ENCODE assay signal across 10 cellular contexts in genomic region chr13:52160053-52160452, GRCh38. TPM values are rescaled to one million over a fixed set of nuclear protein-coding genes. Genes with fewer than 3 reads are reported as not detected.
A peak's percentile ranks its signal among the peaks of the same experiment; 100 is the strongest.
DNase-seq lines count a peak whose midpoint lies in the region; ATAC-seq and TF ChIP-seq lines count a peak whose summit lies in the region.
"Had no signal": no experiment of that assay in that cellular context is flagged by ENCODE, and none has a peak within 500 bp of the region (broad histone marks: within the 10 kb centered on the region; RNA-seq: fewer than 3 reads in every experiment).

No MANE protein-coding gene starts in this region.

- no peaks in the 10 kb centered on the region for H3K27me3 ChIP-seq in hepatocyte
- H3K27me3 ChIP-seq: thyroid gland had no signal

- H3K27ac ChIP-seq in hepatocyte = peak overlapping the region; percentile 90

- H3K4me3 Mint-ChIP-seq in T-helper 1 cell treated with Interleukin-12 subunit alpha and Interleukin-12 subunit beta and Interleukin-4 antibody, amounts not matched to agents 30 μg/mL and 1 μg/mL, for 36 hours = peak overlapping the region; percentile 82
- peak overlapping the region; percentile 90 for H3K4me3 Mint-ChIP-seq in activated B cell treated with CpG ODN at 0.5 μM for 24 hours
- H3K4me3 Mint-ChIP-seq in stimulated activated effector memory CD8-positive, alpha-beta T cell treated with anti-CD3 and anti-CD28 coated beads, Interleukin-12 subunit alpha, Interleukin-12 subunit beta, amount 100 ng/mL, for 72 hours = peak overlapping the region; percentile 73

- 89% methylated on average over 6 of the region's 6 CpGs for WGBS in hepatocyte (ENCODE audit: low lambda C conversion rate, missing lambda C conversion rate)

- H4K20me1 ChIP-seq in hepatocyte (ENCODE audit: insufficient read depth, poor library complexity, severe bottlenecking) = no peaks in the 10 kb centered on the region

- peaks cover 16% of the 10 kb centered on the region for H3K4me1 ChIP-seq in hepatocyte (ENCODE audit: insufficient read depth)

- intact Hi-C loops in activated B cell treated with CpG ODN at 0.5 μM for 24 hours (cut with micrococcal nuclease) = no loop called here
- intact Hi-C loops in posterior vena cava (cut with DNase I) = no loop called here

- POLR2A ChIA-PET in activated B cell treated with CpG ODN at 0.5 μM for 24 hours (lab: Charles Lee) = interaction anchor here (1.5 to 2.7 kb wide), 4 partner anchors 35 to 457 kb away, joined by 5 to 13 read pairs (median 7); partner anchors contain the start of genes ALG11 and VPS36

- DNase-seq in T-helper 1 cell (no peak), activated B cell treated with CpG ODN at 0.5 μM for 24 hours (no peak), hepatocyte (ENCODE audit: low spot score) (no peak), GM13976 (ENCODE audit: low spot score) (no peak), islet precursor cell (no peak), posterior vena cava (ENCODE audit: low spot score) (no peak)
- no peak for DNase-seq in stimulated activated effector memory CD8-positive, alpha-beta T cell treated with anti-CD3 and anti-CD28 coated beads, Interleukin-12 subunit alpha, Interleukin-12 subunit beta, amount 100 ng/mL, for 72 hours (ENCODE audit: low spot score in 2 of 2)
- DNase-seq: NCI-H1048 had no signal

- H3K36me3 Mint-ChIP-seq in T-helper 1 cell treated with Interleukin-12 subunit alpha and Interleukin-12 subunit beta and Interleukin-4 antibody, amounts not matched to agents 30 μg/mL and 1 μg/mL, for 36 hours (ENCODE audit: low read depth) = peaks cover 3% of the 10 kb centered on the region
- H3K36me3 Mint-ChIP-seq in activated B cell treated with CpG ODN at 0.5 μM for 24 hours (ENCODE audit: low read depth) = peaks cover 2% of the 10 kb centered on the region
- H3K36me3 Mint-ChIP-seq in stimulated activated effector memory CD8-positive, alpha-beta T cell treated with anti-CD3 and anti-CD28 coated beads, Interleukin-12 subunit alpha, Interleukin-12 subunit beta, amount 100 ng/mL, for 72 hours = no peaks in the 10 kb centered on the region

- peaks cover 45% of the 10 kb centered on the region for H3K4me1 Mint-ChIP-seq in T-helper 1 cell treated with Interleukin-12 subunit alpha and Interleukin-12 subunit beta and Interleukin-4 antibody, amounts not matched to agents 30 μg/mL and 1 μg/mL, for 36 hours (ENCODE audit: low read depth)
- H3K4me1 Mint-ChIP-seq in activated B cell treated with CpG ODN at 0.5 μM for 24 hours = peaks cover 24% of the 10 kb centered on the region
- peaks cover 27% of the 10 kb centered on the region for H3K4me1 Mint-ChIP-seq in stimulated activated effector memory CD8-positive, alpha-beta T cell treated with anti-CD3 and anti-CD28 coated beads, Interleukin-12 subunit alpha, Interleukin-12 subunit beta, amount 100 ng/mL, for 72 hours

- no peak overlapping the region for H3K4me3 ChIP-seq in hepatocyte

- no peaks in the 10 kb centered on the region for H3K9me2 ChIP-seq in hepatocyte (replicated peaks; ENCODE audit: insufficient read depth)

- H3K79me2 ChIP-seq in hepatocyte = peaks cover 6% of the 10 kb centered on the region

- H3K27me3 Mint-ChIP-seq in T-helper 1 cell treated with Interleukin-12 subunit alpha and Interleukin-12 subunit beta and Interleukin-4 antibody, amounts not matched to agents 30 μg/mL and 1 μg/mL, for 36 hours (ENCODE audit: low read depth) = no peaks in the 10 kb centered on the region
- no peaks in the 10 kb centered on the region for H3K27me3 Mint-ChIP-seq in activated B cell treated with CpG ODN at 0.5 μM for 24 hours

- in situ Hi-C loops in GM13976 (cut with MboI; ENCODE audit: low sequenced_read_pairs, unreplicated experiment) = no loop called here

- no peaks in the 10 kb centered on the region for H3K9me3 Mint-ChIP-seq in T-helper 1 cell treated with Interleukin-12 subunit alpha and Interleukin-12 subunit beta and Interleukin-4 antibody, amounts not matched to agents 30 μg/mL and 1 μg/mL, for 36 hours
- H3K9me3 Mint-ChIP-seq in activated B cell treated with CpG ODN at 0.5 μM for 24 hours = no peaks in the 10 kb centered on the region
- H3K9me3 Mint-ChIP-seq in stimulated activated effector memory CD8-positive, alpha-beta T cell treated with anti-CD3 and anti-CD28 coated beads, Interleukin-12 subunit alpha, Interleukin-12 subunit beta, amount 100 ng/mL, for 72 hours = no peaks in the 10 kb centered on the region

- peak overlapping the region; percentile 76 for H2AFZ ChIP-seq in hepatocyte

- CTCF ChIA-PET in activated B cell treated with CpG ODN at 0.5 μM for 24 hours (lab: Charles Lee) = interaction anchor here (0.9 to 1.3 kb wide), 4 partner anchors 12 to 874 kb away, joined by 3 to 4 read pairs (median 3); partner anchors contain the start of gene ALG11

- H3K9me3 ChIP-seq in hepatocyte (ENCODE audit: low read depth) = no peaks in the 10 kb centered on the region
- H3K9me3 ChIP-seq: thyroid gland had no signal

- peak overlapping the region; percentile 76 for H3K27ac Mint-ChIP-seq in T-helper 1 cell treated with Interleukin-12 subunit alpha and Interleukin-12 subunit beta and Interleukin-4 antibody, amounts not matched to agents 30 μg/mL and 1 μg/mL, for 36 hours
- H3K27ac Mint-ChIP-seq in activated B cell treated with CpG ODN at 0.5 μM for 24 hours = peak overlapping the region; percentile 74
- peak overlapping the region; percentile 81 for H3K27ac Mint-ChIP-seq in stimulated activated effector memory CD8-positive, alpha-beta T cell treated with anti-CD3 and anti-CD28 coated beads, Interleukin-12 subunit alpha, Interleukin-12 subunit beta, amount 100 ng/mL, for 72 hours

- ATAC-seq in activated B cell treated with CpG ODN at 0.5 μM for 24 hours (ENCODE audit: low read depth) = no peak
- ATAC-seq in stimulated activated effector memory CD8-positive, alpha-beta T cell treated with anti-CD3 and anti-CD28 coated beads, Interleukin-12 subunit alpha, Interleukin-12 subunit beta, amount 100 ng/mL, for 72 hours = no peak

- H3K4me2 ChIP-seq in hepatocyte = peak overlapping the region; percentile 74

- TF ChIP-seq CTCF in activated B cell treated with CpG ODN at 0.5 μM for 24 hours (IDR thresholded peaks at IDR 0.05) (no peak), hepatocyte (IDR thresholded peaks at IDR 0.05; ENCODE audit: poor library complexity) (no peak), GM13976 (IDR thresholded peaks at IDR 0.05; ENCODE audit: borderline replicate concordance, control extremely low read depth, extremely low read depth, insufficient read depth, missing control alignments) (no peak)

- H3K36me3 ChIP-seq in hepatocyte (replicated peaks; ENCODE audit: insufficient read depth, low read depth) = no peaks in the 10 kb centered on the region
- H3K36me3 ChIP-seq: thyroid gland had no signal

RNA-seq across cellular contexts. Expression of gene NEK3, which starts 0.7 kb away (rescaled TPM):
- total RNA-seq in activated B cell treated with CpG ODN at 0.5 μM for 24 hours = 9.1 and 12.0 TPM in 2 replicates
- 11.0 and 11.2 TPM in 2 replicates for total RNA-seq in hepatocyte
- polyA plus RNA-seq in hepatocyte = 11.0 and 15.3 TPM in 2 replicates
- total RNA-seq in posterior vena cava = 10 to 100 TPM; 12.2 to 17.3 TPM

RNA-seq across cellular contexts. Expression of gene NEK5, which starts 31.2 kb away (rescaled TPM):
- total RNA-seq in activated B cell treated with CpG ODN at 0.5 μM for 24 hours = not detected in 2 replicates
- total RNA-seq in hepatocyte = 1.1 and 1.3 TPM in 2 replicates
- polyA plus RNA-seq in hepatocyte = 1.2 and 1.3 TPM in 2 replicates
- total RNA-seq in posterior vena cava = under 1 TPM; 0.29 to 0.42 TPM
